Comparison of ENCODE assay signal across 15 cellular contexts in the genomic region with DNA sequence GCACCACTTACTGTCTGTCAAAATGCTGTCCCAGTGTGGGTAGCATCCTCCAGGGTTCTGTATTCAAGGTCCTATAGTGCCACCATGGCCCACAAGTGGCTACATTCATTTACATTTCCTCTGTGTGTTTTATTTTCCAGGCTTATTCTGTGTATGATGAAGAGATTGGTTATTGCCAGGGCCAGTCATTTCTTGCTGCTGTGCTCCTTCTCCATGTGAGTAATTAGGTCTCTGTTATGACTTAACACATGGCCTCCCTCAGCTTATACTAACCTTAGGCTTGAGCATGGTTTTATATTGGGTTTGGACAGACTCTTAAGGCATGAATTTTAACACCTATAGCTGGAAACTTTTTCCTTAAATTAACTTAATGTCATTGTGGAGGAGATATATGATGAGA.
"Had no signal": no experiment of that assay in that cellular context is flagged by ENCODE, and none has a peak within 500 bp of the region (broad histone marks: within the 10 kb centered on the region; RNA-seq: fewer than 3 reads in every experiment).

No MANE protein-coding gene starts in this region.

- ATAC-seq: naive thymus-derived CD4-positive, alpha-beta T cell; psoas muscle had no signal

- H3K4me3 ChIP-seq: breast epithelium, esophagus muscularis mucosa, neural progenitor cell, psoas muscle, SJCRH30, skin epidermis, thyroid gland had no signal

- DNase-seq: effector CD4-positive, alpha-beta T cell; left cardiac atrium; mesendoderm; naive thymus-derived CD4-positive, alpha-beta T cell; psoas muscle; right cardiac atrium; SJCRH30; stimulated activated CD4-positive, alpha-beta T cell treated with anti-CD3 and anti-CD28 coated beads, Interleukin-2, amount 100 ng/mL, for 48 hours; thyroid gland had no signal

- H3K27ac ChIP-seq: breast epithelium, neural progenitor cell, psoas muscle, SJCRH30 had no signal

- H3K4me3 Mint-ChIP-seq: activated T-helper 1 cell treated with anti-CD3 and anti-CD28 coated beads, Interleukin-12 subunit alpha, Interleukin-12 subunit beta, Interleukin-2, Interleukin-4 antibody, amounts not matched to agents 30 ng/mL and 10 ng/mL and 1 ng/mL, durations not matched to agents 14 hours and 24 hours and 36 hours; naive thymus-derived CD4-positive, alpha-beta T cell; neural progenitor cell; T-helper 1 cell treated with Interleukin-12 subunit alpha and Interleukin-12 subunit beta and Interleukin-4 antibody, amounts not matched to agents 30 μg/mL and 1 μg/mL, for 36 hours had no signal

- H3K27me3 ChIP-seq: breast epithelium, esophagus muscularis mucosa, neural progenitor cell, SJCRH30, thyroid gland had no signal

- H3K4me1 ChIP-seq: breast epithelium, neural progenitor cell, psoas muscle had no signal

- H3K27me3 Mint-ChIP-seq: naive thymus-derived CD4-positive, alpha-beta T cell had no signal

- H3K4me2 ChIP-seq: neural progenitor cell had no signal

- H3K27ac Mint-ChIP-seq: activated T-helper 1 cell treated with anti-CD3 and anti-CD28 coated beads, Interleukin-12 subunit alpha, Interleukin-12 subunit beta, Interleukin-2, Interleukin-4 antibody, amounts not matched to agents 30 ng/mL and 10 ng/mL and 1 ng/mL, durations not matched to agents 14 hours and 24 hours and 36 hours; neural progenitor cell; T-helper 1 cell treated with Interleukin-12 subunit alpha and Interleukin-12 subunit beta and Interleukin-4 antibody, amounts not matched to agents 30 μg/mL and 1 μg/mL, for 36 hours had no signal

- H3K9me3 ChIP-seq: breast epithelium, esophagus muscularis mucosa, psoas muscle, SJCRH30, thyroid gland had no signal

- H3K9me3 Mint-ChIP-seq: activated T-helper 1 cell treated with anti-CD3 and anti-CD28 coated beads, Interleukin-12 subunit alpha, Interleukin-12 subunit beta, Interleukin-2, Interleukin-4 antibody, amounts not matched to agents 30 ng/mL and 10 ng/mL and 1 ng/mL, durations not matched to agents 14 hours and 24 hours and 36 hours; naive thymus-derived CD4-positive, alpha-beta T cell; neural progenitor cell; T-helper 1 cell treated with Interleukin-12 subunit alpha and Interleukin-12 subunit beta and Interleukin-4 antibody, amounts not matched to agents 30 μg/mL and 1 μg/mL, for 36 hours had no signal

- H2AFZ ChIP-seq: neural progenitor cell had no signal

- H3K9ac ChIP-seq: neural progenitor cell had no signal
